ENCODE assay signal across 2 cellular contexts in genomic region chr7:129827467-129827990, GRCh38.
A peak's percentile ranks its signal among the peaks of the same experiment; 100 is the strongest.
TF ChIP-seq lines count a peak whose summit lies in the region.

No MANE protein-coding gene starts in this region.

TF ChIP-seq in HCT116, 20 proteins besides CTCF, POLR2A, EP300 and RAD21 (continued from another document):
- TF ChIP-seq POLR2AphosphoS5 (IDR thresholded peaks at IDR 0.05; ENCODE audit: low read depth, low read length), result 0 out of 2 replicates have a peak, but pooled peaks have one; percentile 2

TF ChIP-seq in GM12878, 131 proteins besides CTCF, POLR2A, EP300 and RAD21:
- no peak for TF ChIP-seq NKRF (conservative IDR thresholded peaks at IDR 0.05)
- TF ChIP-seq SMARCA5 (IDR thresholded peaks at IDR 0.05), result no peak
- TF ChIP-seq PRDM15 (CRISPR knock-in tag; IDR thresholded peaks at IDR 0.05), result no peak
- no peak for TF ChIP-seq ZZZ3 (IDR thresholded peaks at IDR 0.05; ENCODE audit: control insufficient read depth, insufficient read length, low read depth)
- TF ChIP-seq WRNIP1 (IDR thresholded peaks at IDR 0.05; ENCODE audit: borderline replicate concordance, low read depth, low read length), result no peak
- TF ChIP-seq, protein P1, sequence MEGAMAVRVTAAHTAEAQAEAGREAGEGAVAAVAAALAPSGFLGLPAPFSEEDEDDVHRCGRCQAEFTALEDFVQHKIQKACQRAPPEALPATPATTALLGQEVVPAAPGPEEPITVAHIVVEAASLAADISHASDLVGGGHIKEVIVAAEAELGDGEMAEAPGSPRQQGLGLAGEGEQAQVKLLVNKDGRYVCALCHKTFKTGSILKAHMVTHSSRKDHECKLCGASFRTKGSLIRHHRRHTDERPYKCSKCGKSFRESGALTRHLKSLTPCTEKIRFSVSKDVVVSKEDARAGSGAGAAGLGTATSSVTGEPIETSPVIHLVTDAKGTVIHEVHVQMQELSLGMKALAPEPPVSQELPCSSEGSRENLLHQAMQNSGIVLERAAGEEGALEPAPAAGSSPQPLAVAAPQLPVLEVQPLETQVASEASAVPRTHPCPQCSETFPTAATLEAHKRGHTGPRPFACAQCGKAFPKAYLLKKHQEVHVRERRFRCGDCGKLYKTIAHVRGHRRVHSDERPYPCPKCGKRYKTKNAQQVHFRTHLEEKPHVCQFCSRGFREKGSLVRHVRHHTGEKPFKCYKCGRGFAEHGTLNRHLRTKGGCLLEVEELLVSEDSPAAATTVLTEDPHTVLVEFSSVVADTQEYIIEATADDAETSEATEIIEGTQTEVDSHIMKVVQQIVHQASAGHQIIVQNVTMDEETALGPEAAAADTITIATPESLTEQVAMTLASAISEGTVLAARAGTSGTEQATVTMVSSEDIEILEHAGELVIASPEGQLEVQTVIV (IDR thresholded peaks at IDR 0.05; ENCODE audit: borderline replicate concordance, partially characterized antibody), result no peak
- TF ChIP-seq BCL3 (IDR thresholded peaks at IDR 0.05; ENCODE audit: borderline replicate concordance, insufficient read depth, low read depth, low read length, poor library complexity, severe bottlenecking), result no peak
- no peak for TF ChIP-seq HDGF (IDR thresholded peaks at IDR 0.05)
- no peak for TF ChIP-seq NBN (IDR thresholded peaks at IDR 0.05)
- no peak for TF ChIP-seq IKZF1 (conservative IDR thresholded peaks at IDR 0.05)
